8 cellular contexts compared by ENCODE assay signal in the genomic region with DNA sequence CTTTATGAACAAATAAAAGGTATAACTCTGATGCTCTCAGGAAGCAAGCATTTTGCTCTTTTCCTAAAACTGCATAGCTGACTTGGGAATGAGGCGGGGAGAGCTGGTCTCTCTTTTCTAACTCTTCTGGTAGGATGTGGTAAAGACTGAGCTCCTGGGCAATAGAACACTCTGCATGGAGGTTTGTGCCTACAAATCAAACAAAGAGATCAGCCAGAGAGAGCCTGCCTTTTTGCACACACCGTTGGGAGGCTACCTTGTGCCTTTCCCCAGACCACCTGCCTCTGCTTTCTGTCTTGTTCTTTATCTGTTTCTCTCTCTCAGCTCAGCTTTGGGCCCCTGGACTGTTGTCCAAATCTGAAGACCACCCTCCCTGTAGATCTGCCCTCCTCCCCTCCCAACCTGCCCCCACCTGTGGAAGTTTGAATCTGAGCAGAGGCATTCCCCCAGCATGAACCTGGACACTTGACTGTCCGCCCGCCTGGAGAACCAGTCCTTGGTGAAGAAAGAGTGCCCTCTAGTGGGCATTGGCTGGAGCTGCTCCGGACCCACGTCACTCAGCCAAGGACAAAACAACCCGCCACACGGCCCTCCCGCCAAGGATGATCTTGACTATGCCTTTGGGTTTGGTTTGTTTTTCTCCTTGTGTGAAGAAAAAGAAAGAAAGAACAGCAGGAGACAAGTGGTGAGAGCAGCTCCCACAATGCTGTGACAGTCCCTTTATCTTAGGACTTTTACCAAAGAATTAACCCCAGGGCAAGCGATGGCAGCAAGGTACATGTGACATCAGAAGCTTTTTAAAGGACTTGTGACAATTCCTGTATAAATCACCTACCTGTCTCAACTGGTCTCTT.
A peak's percentile ranks its signal among the peaks of the same experiment; 100 is the strongest.
DNase-seq lines count a peak whose midpoint lies in the region; ATAC-seq, FAIRE-seq and TF ChIP-seq lines count a peak whose summit lies in the region.

No MANE protein-coding gene starts in this region.

- H3K27ac ChIP-seq in SU-DHL-6 (ENCODE audit: low read depth, low read length), result no peak overlapping the region

- H3F3A ChIP-seq in SU-DHL-6 (ENCODE audit: insufficient read depth), result no peaks in the 10 kb centered on the region

- ATAC-seq in HG02678 (IDR thresholded peaks at IDR 0.05; ENCODE audit: unreplicated experiment), result peak; percentile 97
- ATAC-seq in left ventricle myocardium superior, result peak; percentile 85

- H3K36me3 ChIP-seq in SU-DHL-6 (ENCODE audit: low read length), result no peaks in the 10 kb centered on the region

- TF ChIP-seq CTCF in SU-DHL-6 (IDR thresholded peaks at IDR 0.05; ENCODE audit: insufficient read depth, low read length, poor library complexity, severe bottlenecking), result peak; percentile 85

- intact Hi-C loops in left ventricle myocardium superior (cut with micrococcal nuclease), result loop anchor here (10.0 kb wide), 3 partner anchors 82 to 222 kb away; no protein-coding TSS in a partner anchor

- H3K9ac ChIP-seq in SU-DHL-6 (ENCODE audit: low read length), result no peak overlapping the region

- no peaks in the 10 kb centered on the region for H3K79me2 ChIP-seq in SU-DHL-6 (ENCODE audit: insufficient read depth, low read length)

- H2AFZ ChIP-seq in SU-DHL-6 (ENCODE audit: low read depth, low read length, severe bottlenecking), result no peak overlapping the region

- no peaks in the 10 kb centered on the region for H4K20me1 ChIP-seq in SU-DHL-6 (ENCODE audit: low read depth, low read length)

- no peak overlapping the region for H3K4me2 ChIP-seq in SU-DHL-6 (ENCODE audit: low read depth, low read length, poor library complexity, severe bottlenecking)

- FAIRE-seq in GM12892 (lab: Jason Lieb, UNC), result peak; percentile 80

- no peak for TF ChIP-seq POLR2A in GM12892 (IDR thresholded peaks at IDR 0.05; ENCODE audit: low read depth, low read length)

- no peak overlapping the region for H3K4me3 ChIP-seq in SU-DHL-6 (ENCODE audit: insufficient read depth, low read length, poor library complexity, severe bottlenecking)

- H3K9me3 ChIP-seq in SU-DHL-6 (ENCODE audit: insufficient read depth, low read length), result no peaks in the 10 kb centered on the region

- no peaks in the 10 kb centered on the region for H3K9me2 ChIP-seq in SU-DHL-6 (replicated peaks; ENCODE audit: insufficient read depth, low read length)

- DNase-seq in GM12892 (ENCODE audit: insufficient read length) (peak; percentile 48), NCI-H1092 treated with DMSO at 0.1 percent for 48 hours (lab: John Stamatoyannopoulos, UW) (peak; percentile 93), amniotic epithelial cell (ENCODE audit: low read depth) (peak; percentile 73), left ventricle myocardium superior (peak; percentile 87), putamen (ENCODE audit: low spot score) (peak; percentile 87), GOT3 (lab: John Stamatoyannopoulos, UW) (no peak)

- H3K27me3 ChIP-seq in SU-DHL-6 (ENCODE audit: low read length), result no peaks in the 10 kb centered on the region
